ENCODE assay signal across 1 cellular context in genomic region chr4:75916091-75916661, GRCh38.
TF ChIP-seq lines count a peak whose summit lies in the region.

No MANE protein-coding gene starts in this region.

TF ChIP-seq in K562, 482 proteins besides CTCF, POLR2A, EP300 and RAD21 (continued from another document):
- no peak for TF ChIP-seq HBP1 (CRISPR knock-in tag; IDR thresholded peaks at IDR 0.05)
- no peak for TF ChIP-seq GATAD2B (IDR thresholded peaks at IDR 0.05; ENCODE audit: borderline replicate concordance)
- TF ChIP-seq HMBOX1 (IDR thresholded peaks at IDR 0.05), result no peak
- TF ChIP-seq PBX2 (CRISPR knock-in tag; IDR thresholded peaks at IDR 0.05; ENCODE audit: low read depth), result no peak
- TF ChIP-seq PBX2 (tag; conservative IDR thresholded peaks at IDR 0.05; ENCODE audit: low read depth), result no peak
- peak in 1 of 2 experiments; percentile 17; a peak in 1 of 4 replicates for TF ChIP-seq MNT (conservative IDR thresholded peaks at IDR 0.05)
- no peak for TF ChIP-seq BMI1 (IDR thresholded peaks at IDR 0.05; ENCODE audit: low read length)
- peak; percentile 54; the same call in 1 of the 2 replicates for TF ChIP-seq DEAF1 (CRISPR knock-in tag; IDR thresholded peaks at IDR 0.05)
- TF ChIP-seq ZBTB34 (CRISPR knock-in tag; IDR thresholded peaks at IDR 0.05), result no peak
- TF ChIP-seq RUNX1 (IDR thresholded peaks at IDR 0.05; ENCODE audit: low read depth), result no peak
- TF ChIP-seq ZNF253 (CRISPR knock-in tag; conservative IDR thresholded peaks at IDR 0.05), result no peak
- TF ChIP-seq SMC3 (conservative IDR thresholded peaks at IDR 0.05; ENCODE audit: insufficient read depth, low read depth, low read length), result peak; percentile 48; the same call in 1 of the 2 replicates
- no peak for TF ChIP-seq CEBPB (tag; IDR thresholded peaks at IDR 0.05)
- TF ChIP-seq ZKSCAN8 (CRISPR knock-in tag; IDR thresholded peaks at IDR 0.05), result no peak
- TF ChIP-seq EGR1 (conservative IDR thresholded peaks at IDR 0.05), result no peak
- TF ChIP-seq MEIS2 (IDR thresholded peaks at IDR 0.05; ENCODE audit: partially characterized antibody), result no peak
- TF ChIP-seq NFE2L1 (tag; IDR thresholded peaks at IDR 0.05; ENCODE audit: borderline replicate concordance, low read depth), result no peak; the same call in 1 of the 2 replicates
- TF ChIP-seq ZNF384 (IDR thresholded peaks at IDR 0.05; ENCODE audit: low read depth, low read length), result peak; percentile 72
- no peak for TF ChIP-seq ZNF695 (CRISPR knock-in tag; IDR thresholded peaks at IDR 0.05)
- no peak for TF ChIP-seq ETV1 (tag; conservative IDR thresholded peaks at IDR 0.05; ENCODE audit: low read depth)
